18 cellular contexts compared by ENCODE assay signal in the genomic region with DNA sequence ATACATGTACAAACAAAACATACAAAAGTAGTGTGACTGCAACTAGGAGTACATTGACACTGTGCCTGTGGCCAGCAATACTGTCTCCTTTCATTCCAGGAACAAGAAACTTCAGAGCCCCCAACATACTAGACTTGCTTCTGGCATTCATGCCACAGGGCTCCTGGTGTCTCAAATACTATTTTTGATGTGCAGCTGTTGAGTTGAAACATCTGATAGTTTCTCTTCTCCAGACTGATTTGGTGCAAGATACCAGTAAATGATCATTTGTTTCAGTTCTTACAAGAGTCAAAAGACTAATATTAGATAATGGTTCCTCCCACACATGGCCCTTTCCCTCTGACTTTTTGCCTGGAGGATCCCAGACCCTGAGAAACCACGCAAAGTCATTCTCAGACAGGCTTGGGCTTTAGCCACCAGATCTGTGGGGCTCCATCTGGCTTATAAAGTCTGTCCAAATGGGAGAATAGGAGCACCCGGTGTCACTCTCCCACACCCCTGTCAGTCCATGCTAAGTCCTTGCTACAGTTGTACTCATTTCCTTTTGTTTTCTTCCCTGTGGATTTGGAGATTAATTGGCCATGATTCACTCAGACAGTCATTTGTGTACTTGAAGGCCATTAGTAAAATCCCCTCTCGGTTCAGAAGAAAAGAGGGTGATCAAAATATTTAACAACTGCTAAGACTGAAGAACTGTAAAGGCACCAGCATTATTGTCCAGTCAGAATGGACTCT.
DNase-seq lines count a peak whose midpoint lies in the region; ATAC-seq and TF ChIP-seq lines count a peak whose summit lies in the region.
"Had no signal": no experiment of that assay in that cellular context is flagged by ENCODE, and none has a peak within 500 bp of the region (broad histone marks: within the 10 kb centered on the region; RNA-seq: fewer than 3 reads in every experiment).

No MANE protein-coding gene starts in this region.

- H3K36me3 Mint-ChIP-seq in stimulated activated effector memory CD8-positive, alpha-beta T cell treated with anti-CD3 and anti-CD28 coated beads, Interleukin-12 subunit alpha, Interleukin-12 subunit beta, amount 100 ng/mL, for 72 hours: no peaks in the 10 kb centered on the region

- TF ChIP-seq CTCF in colonic mucosa (IDR thresholded peaks at IDR 0.05): no peak
- TF ChIP-seq CTCF in lower lobe of right lung (IDR thresholded peaks at IDR 0.05): no peak

- DNase-seq in A172 (ENCODE audit: low spot score): peak; percentile 93
- DNase-seq in M059J (ENCODE audit: low read depth): peak; percentile 90
- DNase-seq in colonic mucosa: no peak
- no peak for DNase-seq in lower lobe of right lung
- no peak for DNase-seq in DMS153 (lab: John Stamatoyannopoulos, UW)
- DNase-seq in stimulated activated effector memory CD8-positive, alpha-beta T cell treated with anti-CD3 and anti-CD28 coated beads, Interleukin-12 subunit alpha, Interleukin-12 subunit beta, amount 100 ng/mL, for 72 hours (ENCODE audit: low spot score in 2 of 2): no peak
- DNase-seq: ACHN, cortex of kidney, H9, NCI-H1105, nephron progenitor cell, SIG-M5, spleen, uterus, WERI-Rb-1 had no signal

- no peaks in the 10 kb centered on the region for H3K4me1 ChIP-seq in colonic mucosa
- H3K4me1 ChIP-seq in lower lobe of right lung: no peaks in the 10 kb centered on the region
- H3K4me1 ChIP-seq: uterus had no signal

- H3K4me3 ChIP-seq in colonic mucosa (no peak overlapping the region), lower lobe of right lung (no peak overlapping the region)
- H3K4me3 ChIP-seq: spleen, uterus had no signal

- no peaks in the 10 kb centered on the region for H3K9me3 ChIP-seq in colonic mucosa
- H3K9me3 ChIP-seq in lower lobe of right lung: no peaks in the 10 kb centered on the region
- H3K9me3 ChIP-seq: uterus had no signal

- peak; percentile 48 to 62 for ATAC-seq in lower lobe of right lung
- ATAC-seq in GM19463 (IDR thresholded peaks at IDR 0.05; ENCODE audit: unreplicated experiment): no peak
- ATAC-seq in stimulated activated effector memory CD8-positive, alpha-beta T cell treated with anti-CD3 and anti-CD28 coated beads, Interleukin-12 subunit alpha, Interleukin-12 subunit beta, amount 100 ng/mL, for 72 hours: no peak
- no peak for ATAC-seq in GM18511 (IDR thresholded peaks at IDR 0.05; ENCODE audit: unreplicated experiment)

- H3K27ac Mint-ChIP-seq in stimulated activated effector memory CD8-positive, alpha-beta T cell treated with anti-CD3 and anti-CD28 coated beads, Interleukin-12 subunit alpha, Interleukin-12 subunit beta, amount 100 ng/mL, for 72 hours: no peak overlapping the region
- H3K27ac Mint-ChIP-seq: activated naive CD8-positive, alpha-beta T cell; H9; nephron progenitor cell had no signal

- peak overlapping the region; percentile 5 for H3K27ac ChIP-seq in colonic mucosa
- H3K27ac ChIP-seq in lower lobe of right lung: peak overlapping the region; percentile 25
- H3K27ac ChIP-seq: uterus, WERI-Rb-1 had no signal

- H3K27me3 ChIP-seq in colonic mucosa: no peaks in the 10 kb centered on the region
- no peaks in the 10 kb centered on the region for H3K27me3 ChIP-seq in lower lobe of right lung (ENCODE audit: low read depth)
- H3K27me3 ChIP-seq: spleen, uterus had no signal

- no peak overlapping the region for H3K4me3 Mint-ChIP-seq in stimulated activated effector memory CD8-positive, alpha-beta T cell treated with anti-CD3 and anti-CD28 coated beads, Interleukin-12 subunit alpha, Interleukin-12 subunit beta, amount 100 ng/mL, for 72 hours
- H3K4me3 Mint-ChIP-seq: activated naive CD8-positive, alpha-beta T cell; H9; nephron progenitor cell had no signal

- peaks cover 3% of the 10 kb centered on the region for H3K9me3 Mint-ChIP-seq in stimulated activated effector memory CD8-positive, alpha-beta T cell treated with anti-CD3 and anti-CD28 coated beads, Interleukin-12 subunit alpha, Interleukin-12 subunit beta, amount 100 ng/mL, for 72 hours

- no peaks in the 10 kb centered on the region for H3K36me3 ChIP-seq in colonic mucosa
- no peaks in the 10 kb centered on the region for H3K36me3 ChIP-seq in lower lobe of right lung
- H3K36me3 ChIP-seq: spleen, uterus, WERI-Rb-1 had no signal

- no peak overlapping the region for H3K9ac ChIP-seq in colonic mucosa (ENCODE audit: low read depth in 2 of 2, low read length in 2 of 2)

- intact Hi-C loops in colonic mucosa (cut with DNase I) (no loop called here), lower lobe of right lung (cut with DNase I) (no loop called here)

- H3K4me1 Mint-ChIP-seq in stimulated activated effector memory CD8-positive, alpha-beta T cell treated with anti-CD3 and anti-CD28 coated beads, Interleukin-12 subunit alpha, Interleukin-12 subunit beta, amount 100 ng/mL, for 72 hours: peaks cover 4% of the 10 kb centered on the region

Comparison
In these comparisons a context has a peak if more than half of its experiments do, and no peak if none do; other contexts are left out.
1. DNase-seq: peak in A172 (single experiment) and M059J (single experiment); none in colonic mucosa (single experiment), lower lobe of right lung (single experiment), DMS153 (single experiment) and stimulated activated effector memory CD8-positive, alpha-beta T cell treated with anti-CD3 and anti-CD28 coated beads, Interleukin-12 subunit alpha, Interleukin-12 subunit beta, amount 100 ng/mL, for 72 hours (0 of 2).
2. ATAC-seq: peak in lower lobe of right lung (2 of 2); none in GM19463 (single experiment), stimulated activated effector memory CD8-positive, alpha-beta T cell treated with anti-CD3 and anti-CD28 coated beads, Interleukin-12 subunit alpha, Interleukin-12 subunit beta, amount 100 ng/mL, for 72 hours (single experiment) and GM18511 (single experiment).